In genomic region chr16:70756071-70756470, GRCh38 we compare ENCODE assay signal across 1 cellular context.
TF ChIP-seq lines count a peak whose summit lies in the region.

No MANE protein-coding gene starts in this region.

TF ChIP-seq in GM23338, 12 proteins besides CTCF, POLR2A, EP300 and RAD21 (continued from another document):
- TF ChIP-seq ZNF462 (CRISPR knock-in tag; IDR thresholded peaks at IDR 0.05) (no peak), POLR2AphosphoS5 (IDR thresholded peaks at IDR 0.05; ENCODE audit: low read depth) (no peak), EZH2phosphoT487 (IDR thresholded peaks at IDR 0.05; ENCODE audit: unreplicated experiment) (no peak), ETS1 (IDR thresholded peaks at IDR 0.05) (no peak), CREB1 (CRISPR knock-in tag; IDR thresholded peaks at IDR 0.05; ENCODE audit: low read depth) (no peak), JUNB (IDR thresholded peaks at IDR 0.05; ENCODE audit: unreplicated experiment) (no peak), REST (IDR thresholded peaks at IDR 0.05; ENCODE audit: unreplicated experiment) (no peak)
TF ChIP-seq in GM23338: peak in this region for 0.
